ENCODE assay signal across 8 cellular contexts in the genomic region with DNA sequence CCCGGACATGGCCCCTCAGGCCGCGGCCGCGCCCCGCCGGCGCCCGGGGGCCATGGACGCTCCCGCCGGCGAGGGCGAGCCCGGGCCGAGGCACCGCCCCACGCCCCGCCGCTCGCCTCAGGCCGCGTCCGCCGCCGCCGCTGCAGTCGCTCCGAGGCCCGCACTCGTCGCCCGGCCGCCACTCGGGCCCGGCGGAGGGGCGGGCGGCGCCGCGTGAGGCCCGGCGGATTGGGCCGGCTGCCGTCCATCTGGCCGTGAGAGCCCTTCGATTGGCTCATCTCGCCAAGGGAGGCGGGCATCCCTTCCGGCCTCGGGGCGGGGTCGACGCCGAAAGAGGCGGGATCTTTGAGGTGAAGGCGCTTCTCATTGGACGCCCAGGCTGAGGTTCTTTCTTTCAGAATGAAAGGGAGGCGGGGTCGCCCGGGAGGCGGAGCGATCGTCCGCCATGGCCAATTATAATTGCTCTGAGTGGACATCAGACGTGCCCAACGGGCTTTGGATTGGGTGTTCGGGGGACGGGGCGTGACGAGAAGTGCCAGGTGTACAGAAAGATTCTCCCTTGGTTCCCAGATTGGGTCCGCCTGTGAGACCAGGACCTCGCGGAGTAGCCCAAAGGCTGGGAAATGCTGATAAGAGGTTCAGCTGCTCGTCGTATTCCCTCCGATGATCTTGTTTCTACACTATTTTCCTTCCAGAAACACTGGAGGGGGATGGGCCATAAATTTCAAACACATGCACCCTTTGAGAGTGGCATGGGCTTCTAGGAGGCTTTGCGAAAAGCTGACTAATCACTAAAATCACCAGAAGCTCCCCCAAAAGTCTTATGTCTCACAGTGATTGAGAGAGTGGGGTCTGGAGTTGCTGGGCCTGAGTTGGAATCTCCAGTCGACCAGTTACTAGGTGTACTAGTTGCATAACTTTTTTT. TPM values are rescaled to one million over a fixed set of nuclear protein-coding genes. Genes with fewer than 3 reads are reported as not detected.
DNase-seq lines count a peak whose midpoint lies in the region; ATAC-seq and TF ChIP-seq lines count a peak whose summit lies in the region.

A gene with protein sequence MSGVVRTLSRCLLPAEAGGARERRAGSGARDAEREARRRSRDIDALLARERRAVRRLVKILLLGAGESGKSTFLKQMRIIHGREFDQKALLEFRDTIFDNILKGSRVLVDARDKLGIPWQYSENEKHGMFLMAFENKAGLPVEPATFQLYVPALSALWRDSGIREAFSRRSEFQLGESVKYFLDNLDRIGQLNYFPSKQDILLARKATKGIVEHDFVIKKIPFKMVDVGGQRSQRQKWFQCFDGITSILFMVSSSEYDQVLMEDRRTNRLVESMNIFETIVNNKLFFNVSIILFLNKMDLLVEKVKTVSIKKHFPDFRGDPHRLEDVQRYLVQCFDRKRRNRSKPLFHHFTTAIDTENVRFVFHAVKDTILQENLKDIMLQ (minus strand): TSS at position 156 of the 925 bp plus-strand sequence. CDS start 147 bp downstream, at position 9.

- CTCF ChIA-PET in AG04450 (lab: Charles Lee) = interaction anchor here (0.6 to 1.4 kb wide), 2 partner anchors 20 to 136 kb away, joined by 4 to 5 read pairs; no protein-coding TSS in a partner anchor
- CTCF ChIA-PET in WTC11 (lab: Charles Lee) = interaction anchor here (1.1 to 1.5 kb wide), 4 partner anchors 20 to 134 kb away, joined by 4 to 7 read pairs (median 6); no protein-coding TSS in a partner anchor

- H3K4me3 ChIP-seq in AG04450 (ENCODE audit: low read depth, low read length) = peak within 1 kb of the TSS; percentile 77

- DNase-seq in AG04450 (ENCODE audit: low read depth, low spot score) (peak; percentile 96), NCI-H226 (peak; percentile 99), WTC11 (ENCODE audit: low spot score) (peak; percentile 99), caudate nucleus (lab: John Stamatoyannopoulos, UW) (peak; percentile 68 to 99 (median 97)), immature natural killer cell (peak; percentile 98 to 99 (median 99))
- peak; percentile 97 to 99 for DNase-seq in stimulated activated CD4-positive, alpha-beta T cell treated with anti-CD3 and anti-CD28 coated beads, Interleukin-12 subunit alpha, Interleukin-12 subunit beta, amount 100 ng/mL, for 24 hours (ENCODE audit: low read depth in 2 of 2)

- peak within 1 kb of the TSS; percentile 85 for H3K27ac Mint-ChIP-seq in WTC11
- peak within 1 kb of the TSS; percentile 12 to 84 (median 78) for H3K27ac Mint-ChIP-seq in immature natural killer cell

- H3K36me3 Mint-ChIP-seq in WTC11 (peaks cover 30% of the 10 kb centered on the region), immature natural killer cell (no peaks in the 10 kb centered on the region)

- H3K27ac ChIP-seq in AG04450 (ENCODE audit: low read depth, low read length) = peak within 1 kb of the TSS; percentile 11
- peak within 1 kb of the TSS; percentile 20 for H3K27ac ChIP-seq in caudate nucleus (ENCODE audit: low read depth, low read length)

- no peak for TF ChIP-seq CTCF in AG04450 (IDR thresholded peaks at IDR 0.05; ENCODE audit: low read depth, low read length)
- no peak for TF ChIP-seq CTCF in WTC11 (IDR thresholded peaks at IDR 0.05)

- ATAC-seq in GM18909 (IDR thresholded peaks at IDR 0.05; ENCODE audit: poor library complexity, unreplicated experiment) (peak; percentile 95), HG03175 (IDR thresholded peaks at IDR 0.05; ENCODE audit: unreplicated experiment) (peak; percentile 96), WTC11 (peak; percentile 94)

- H3K27me3 ChIP-seq in AG04450 (ENCODE audit: control insufficient read depth, insufficient read depth, low read length) = no peaks in the 10 kb centered on the region

- no peaks in the 10 kb centered on the region for H3K27me3 Mint-ChIP-seq in WTC11 (ENCODE audit: low read depth)
- H3K27me3 Mint-ChIP-seq in immature natural killer cell (ENCODE audit: low read depth in 3 of 3) = peaks cover 0 to 12% (median 5%) of the 10 kb centered on the region in 3 donors

- H3K4me1 Mint-ChIP-seq in WTC11 (peaks cover 39% of the 10 kb centered on the region), immature natural killer cell (peaks cover 26 to 36% of the 10 kb centered on the region in 2 donors)

- H3K4me3 Mint-ChIP-seq in WTC11 (peak within 1 kb of the TSS; percentile 82), immature natural killer cell (peak within 1 kb of the TSS; percentile 82 to 91 (median 88))

- H3K9me3 Mint-ChIP-seq in WTC11 (no peaks in the 10 kb centered on the region), immature natural killer cell (no peaks in the 10 kb centered on the region)

- POLR2A ChIA-PET in AG04450 (lab: Yijun Ruan, JAX) (no interaction called here), WTC11 (lab: Charles Lee) (interaction anchor here (0.6 to 1.0 kb wide), 8 partner anchors 10 to 83 kb away, joined by 3 to 4 read pairs (median 3); no protein-coding TSS in a partner anchor)

- no peaks in the 10 kb centered on the region; the same call in none of the 2 replicates for H3K9me3 ChIP-seq in AG04450 (ENCODE audit: control insufficient read depth, insufficient read depth, low read length)

TF ChIP-seq in WTC11, 78 proteins besides CTCF, POLR2A, EP300 and RAD21:
- TF ChIP-seq TEAD4 (CRISPR knock-in tag; IDR thresholded peaks at IDR 0.05) (no peak), SMAD4 (CRISPR knock-in tag; IDR thresholded peaks at IDR 0.05) (no peak), ZNF138 (CRISPR knock-in tag; conservative IDR thresholded peaks at IDR 0.05) (no peak), NFYB (CRISPR knock-in tag; conservative IDR thresholded peaks at IDR 0.05; ENCODE audit: low read depth) (peak; percentile 89), SP1 (CRISPR knock-in tag; conservative IDR thresholded peaks at IDR 0.05) (peak; percentile 93), ZNF416 (CRISPR knock-in tag; IDR thresholded peaks at IDR 0.05) (no peak)
- TF ChIP-seq, protein P1, sequence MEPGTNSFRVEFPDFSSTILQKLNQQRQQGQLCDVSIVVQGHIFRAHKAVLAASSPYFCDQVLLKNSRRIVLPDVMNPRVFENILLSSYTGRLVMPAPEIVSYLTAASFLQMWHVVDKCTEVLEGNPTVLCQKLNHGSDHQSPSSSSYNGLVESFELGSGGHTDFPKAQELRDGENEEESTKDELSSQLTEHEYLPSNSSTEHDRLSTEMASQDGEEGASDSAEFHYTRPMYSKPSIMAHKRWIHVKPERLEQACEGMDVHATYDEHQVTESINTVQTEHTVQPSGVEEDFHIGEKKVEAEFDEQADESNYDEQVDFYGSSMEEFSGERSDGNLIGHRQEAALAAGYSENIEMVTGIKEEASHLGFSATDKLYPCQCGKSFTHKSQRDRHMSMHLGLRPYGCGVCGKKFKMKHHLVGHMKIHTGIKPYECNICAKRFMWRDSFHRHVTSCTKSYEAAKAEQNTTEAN (CRISPR knock-in tag; IDR thresholded peaks at IDR 0.05) = no peak
- TF ChIP-seq, protein P2, sequence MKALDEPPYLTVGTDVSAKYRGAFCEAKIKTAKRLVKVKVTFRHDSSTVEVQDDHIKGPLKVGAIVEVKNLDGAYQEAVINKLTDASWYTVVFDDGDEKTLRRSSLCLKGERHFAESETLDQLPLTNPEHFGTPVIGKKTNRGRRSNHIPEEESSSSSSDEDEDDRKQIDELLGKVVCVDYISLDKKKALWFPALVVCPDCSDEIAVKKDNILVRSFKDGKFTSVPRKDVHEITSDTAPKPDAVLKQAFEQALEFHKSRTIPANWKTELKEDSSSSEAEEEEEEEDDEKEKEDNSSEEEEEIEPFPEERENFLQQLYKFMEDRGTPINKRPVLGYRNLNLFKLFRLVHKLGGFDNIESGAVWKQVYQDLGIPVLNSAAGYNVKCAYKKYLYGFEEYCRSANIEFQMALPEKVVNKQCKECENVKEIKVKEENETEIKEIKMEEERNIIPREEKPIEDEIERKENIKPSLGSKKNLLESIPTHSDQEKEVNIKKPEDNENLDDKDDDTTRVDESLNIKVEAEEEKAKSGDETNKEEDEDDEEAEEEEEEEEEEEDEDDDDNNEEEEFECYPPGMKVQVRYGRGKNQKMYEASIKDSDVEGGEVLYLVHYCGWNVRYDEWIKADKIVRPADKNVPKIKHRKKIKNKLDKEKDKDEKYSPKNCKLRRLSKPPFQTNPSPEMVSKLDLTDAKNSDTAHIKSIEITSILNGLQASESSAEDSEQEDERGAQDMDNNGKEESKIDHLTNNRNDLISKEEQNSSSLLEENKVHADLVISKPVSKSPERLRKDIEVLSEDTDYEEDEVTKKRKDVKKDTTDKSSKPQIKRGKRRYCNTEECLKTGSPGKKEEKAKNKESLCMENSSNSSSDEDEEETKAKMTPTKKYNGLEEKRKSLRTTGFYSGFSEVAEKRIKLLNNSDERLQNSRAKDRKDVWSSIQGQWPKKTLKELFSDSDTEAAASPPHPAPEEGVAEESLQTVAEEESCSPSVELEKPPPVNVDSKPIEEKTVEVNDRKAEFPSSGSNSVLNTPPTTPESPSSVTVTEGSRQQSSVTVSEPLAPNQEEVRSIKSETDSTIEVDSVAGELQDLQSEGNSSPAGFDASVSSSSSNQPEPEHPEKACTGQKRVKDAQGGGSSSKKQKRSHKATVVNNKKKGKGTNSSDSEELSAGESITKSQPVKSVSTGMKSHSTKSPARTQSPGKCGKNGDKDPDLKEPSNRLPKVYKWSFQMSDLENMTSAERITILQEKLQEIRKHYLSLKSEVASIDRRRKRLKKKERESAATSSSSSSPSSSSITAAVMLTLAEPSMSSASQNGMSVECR (CRISPR knock-in tag; IDR thresholded peaks at IDR 0.05; ENCODE audit: borderline replicate concordance) = no peak
- TF ChIP-seq, protein P3, sequence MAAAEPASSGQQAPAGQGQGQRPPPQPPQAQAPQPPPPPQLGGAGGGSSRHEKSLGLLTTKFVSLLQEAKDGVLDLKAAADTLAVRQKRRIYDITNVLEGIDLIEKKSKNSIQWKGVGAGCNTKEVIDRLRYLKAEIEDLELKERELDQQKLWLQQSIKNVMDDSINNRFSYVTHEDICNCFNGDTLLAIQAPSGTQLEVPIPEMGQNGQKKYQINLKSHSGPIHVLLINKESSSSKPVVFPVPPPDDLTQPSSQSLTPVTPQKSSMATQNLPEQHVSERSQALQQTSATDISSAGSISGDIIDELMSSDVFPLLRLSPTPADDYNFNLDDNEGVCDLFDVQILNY (CRISPR knock-in tag; IDR thresholded peaks at IDR 0.05) = no peak

RNA-seq across cellular contexts. Expression of the gene that starts here (rescaled TPM):
- polyA plus RNA-seq in AG04450 (2011; rRNA removed) = 97.4 and 110 TPM in 2 replicates
- 114 and 135 TPM in 2 replicates for polyA minus RNA-seq in AG04450 (2011; rRNA and poly(A)+ RNA removed)
- 89.2 to 99.6 TPM (median 90.3 TPM) in 3 replicates for total RNA-seq in WTC11 (2021)
- 1 to 10 TPM; 4.7 to 6.1 (median 4.8) TPM for polyA plus RNA-seq in immature natural killer cell

Comparison
In these comparisons a context has a peak if more than half of its experiments do, and no peak if none do; other contexts are left out.
1. Peak in every context shown above with its lines: DNase-seq, ATAC-seq, H3K4me3 ChIP-seq and H3K27ac ChIP-seq.
2. RNA of the gene that starts here (polyA plus RNA-seq): 97.4 to 110 TPM in AG04450; 4.7 to 6.1 TPM in immature natural killer cell; every median in the first group is over 10 times any median in the second.